In the genomic region with DNA sequence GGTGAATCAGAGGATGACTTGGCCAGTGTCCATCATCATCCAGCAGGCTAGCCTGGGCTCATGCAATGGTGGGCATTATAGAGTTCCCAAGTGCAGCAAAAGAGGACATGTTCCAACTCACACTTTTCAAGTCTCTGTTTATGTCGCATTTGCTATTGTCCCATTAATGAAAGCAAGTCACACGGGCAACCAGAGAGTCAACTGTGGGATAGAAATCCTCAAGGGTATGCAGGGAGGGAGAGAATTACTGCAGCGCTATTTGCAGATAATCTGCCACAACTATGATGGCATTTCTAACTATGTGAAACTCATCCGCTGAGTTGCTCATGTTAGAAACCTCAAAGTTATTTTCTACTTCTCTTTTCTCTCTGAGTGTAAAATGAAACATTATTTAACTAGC, we compare ENCODE assay signal across 22 cellular contexts.
DNase-seq lines count a peak whose midpoint lies in the region; ATAC-seq, FAIRE-seq and TF ChIP-seq lines count a peak whose summit lies in the region.
"Had no signal": no experiment of that assay in that cellular context is flagged by ENCODE, and none has a peak within 500 bp of the region (broad histone marks: within the 10 kb centered on the region; RNA-seq: fewer than 3 reads in every experiment).

No MANE protein-coding gene starts in this region.

- DNase-seq in HTR-8/SVneo (ENCODE audit: insufficient read length, low spot score) = no peak
- peak; percentile 4 for DNase-seq in NOMO-1 treated with dmso at 0.1 percent for 144 hours (lab: John Stamatoyannopoulos, UW; ENCODE audit: unreplicated experiment)
- no peak for DNase-seq in astrocyte (ENCODE audit: low read depth)
- DNase-seq in myocyte (ENCODE audit: low read depth) = peak; percentile 69
- no peak for DNase-seq in Peyer's patch
- no peak for DNase-seq in CD8-positive, alpha-beta T cell
- DNase-seq in mucosa of gallbladder (ENCODE audit: low spot score) = no peak
- DNase-seq in activated T-cell treated with anti-CD3 and anti-CD28 coated beads, Interleukin-2, amount 50 U/mL, for 48 hours = no peak
- DNase-seq: AML-193; CD4-positive, alpha-beta T cell; DMS153; DMS79; GDM1; GOT3; H7; IMR-90 had no signal

- no peaks in the 10 kb centered on the region for H3K36me3 Mint-ChIP-seq in astrocyte (ENCODE audit: low read depth, unreplicated experiment)
- H3K36me3 Mint-ChIP-seq in CD8-positive, alpha-beta T cell = no peaks in the 10 kb centered on the region

- no peak for TF ChIP-seq POLR2A in Peyer's patch (IDR thresholded peaks at IDR 0.05)

- no peak overlapping the region for H3K4me3 ChIP-seq in astrocyte (ENCODE audit: insufficient read depth, low read depth, low read length)
- H3K4me3 ChIP-seq in Peyer's patch = no peak overlapping the region
- H3K4me3 ChIP-seq in CD8-positive, alpha-beta T cell (ENCODE audit: low read depth, low read length) = no peak overlapping the region
- H3K4me3 ChIP-seq: A549 had no signal

- H3K4me3 Mint-ChIP-seq in astrocyte (ENCODE audit: unreplicated experiment) = no peak overlapping the region
- H3K4me3 Mint-ChIP-seq in CD8-positive, alpha-beta T cell = no peak overlapping the region
- H3K4me3 Mint-ChIP-seq: CD4-positive, alpha-beta T cell had no signal

- no peak overlapping the region for H3K27ac Mint-ChIP-seq in astrocyte (ENCODE audit: unreplicated experiment)
- no peak overlapping the region for H3K27ac Mint-ChIP-seq in CD8-positive, alpha-beta T cell
- H3K27ac Mint-ChIP-seq: CD4-positive, alpha-beta T cell had no signal

- H3K4me1 ChIP-seq in astrocyte (ENCODE audit: insufficient read depth, low read length) (no peaks in the 10 kb centered on the region), Peyer's patch (no peaks in the 10 kb centered on the region)
- no peaks in the 10 kb centered on the region for H3K4me1 ChIP-seq in CD8-positive, alpha-beta T cell (ENCODE audit: insufficient read depth, low read length)
- H3K4me1 ChIP-seq: A549 had no signal

- no peak for ATAC-seq in CD8-positive, alpha-beta T cell
- ATAC-seq: A549 had no signal

- H3K4me1 Mint-ChIP-seq in astrocyte (ENCODE audit: low read depth, unreplicated experiment) = no peaks in the 10 kb centered on the region
- H3K4me1 Mint-ChIP-seq in CD8-positive, alpha-beta T cell (ENCODE audit: low read depth) = peaks cover 6% of the 10 kb centered on the region

- no peaks in the 10 kb centered on the region for H3K36me3 ChIP-seq in astrocyte (ENCODE audit: insufficient read depth, low read length)
- H3K36me3 ChIP-seq in Peyer's patch = no peaks in the 10 kb centered on the region
- no peaks in the 10 kb centered on the region for H3K36me3 ChIP-seq in CD8-positive, alpha-beta T cell (ENCODE audit: insufficient read depth, low read length)

- no peaks in the 10 kb centered on the region for H3K27me3 ChIP-seq in astrocyte (ENCODE audit: insufficient read depth, low read length)
- H3K27me3 ChIP-seq in Peyer's patch = no peaks in the 10 kb centered on the region
- H3K27me3 ChIP-seq in CD8-positive, alpha-beta T cell (ENCODE audit: insufficient read depth, low read length) = no peaks in the 10 kb centered on the region

- intact Hi-C loops in CD8-positive, alpha-beta T cell (cut with DNase I, micrococcal nuclease) = no loop called here

- H3K9ac ChIP-seq in astrocyte (ENCODE audit: low read length) = no peak overlapping the region

- no peaks in the 10 kb centered on the region for H3K9me3 Mint-ChIP-seq in astrocyte (ENCODE audit: unreplicated experiment)
- H3K9me3 Mint-ChIP-seq in CD8-positive, alpha-beta T cell = no peaks in the 10 kb centered on the region
- H3K9me3 Mint-ChIP-seq: CD4-positive, alpha-beta T cell had no signal

- POLR2A ChIA-PET in CD8-positive, alpha-beta T cell (lab: Charles Lee) = no interaction called here

- FAIRE-seq in HTR-8/SVneo (lab: Jason Lieb, UNC) (peak; percentile 63), astrocyte (lab: Jason Lieb, UNC) (peak; percentile 83)
- FAIRE-seq: A549, GM12892, GM18507 had no signal

- no peak overlapping the region for H3K27ac ChIP-seq in astrocyte (ENCODE audit: low read depth, low read length)
- no peak overlapping the region for H3K27ac ChIP-seq in Peyer's patch
- no peak overlapping the region for H3K27ac ChIP-seq in CD8-positive, alpha-beta T cell (ENCODE audit: low read depth, low read length)
- H3K27ac ChIP-seq: 22Rv1, A549, C4-2B, HL-60 had no signal

- no peaks in the 10 kb centered on the region for H3K79me2 ChIP-seq in astrocyte (ENCODE audit: insufficient read depth, low read length)

- no peak overlapping the region for H2AFZ ChIP-seq in astrocyte (ENCODE audit: low read depth, low read length)

- H4K20me1 ChIP-seq in astrocyte (ENCODE audit: insufficient read depth, low read length) = no peaks in the 10 kb centered on the region

- no peaks in the 10 kb centered on the region for H3K9me3 ChIP-seq in astrocyte (ENCODE audit: insufficient read depth, low read depth, low read length)
- H3K9me3 ChIP-seq in Peyer's patch = no peaks in the 10 kb centered on the region
- H3K9me3 ChIP-seq in CD8-positive, alpha-beta T cell (ENCODE audit: low read length) = no peaks in the 10 kb centered on the region
- H3K9me3 ChIP-seq: A549 had no signal

- CTCF ChIA-PET in CD8-positive, alpha-beta T cell (lab: Charles Lee) = no interaction called here

- no peak overlapping the region for H3K4me2 ChIP-seq in astrocyte (ENCODE audit: low read length)
- H3K4me2 ChIP-seq: A549 had no signal

- peaks cover 2% of the 10 kb centered on the region for H3K27me3 Mint-ChIP-seq in astrocyte (ENCODE audit: low read depth, unreplicated experiment)
- H3K27me3 Mint-ChIP-seq in CD8-positive, alpha-beta T cell (ENCODE audit: low read depth) = no peaks in the 10 kb centered on the region

- TF ChIP-seq CTCF in astrocyte (IDR thresholded peaks at IDR 0.05; ENCODE audit: insufficient read depth, low read depth, low read length) (no peak), Peyer's patch (IDR thresholded peaks at IDR 0.05) (no peak)
- TF ChIP-seq CTCF in CD8-positive, alpha-beta T cell (IDR thresholded peaks at IDR 0.05) = no peak

Comparison
In these comparisons a context has a peak if more than half of its experiments do, and no peak if none do; other contexts are left out.
1. DNase-seq: peak in NOMO-1 treated with dmso at 0.1 percent for 144 hours (single experiment) and myocyte (single experiment); none in HTR-8/SVneo (single experiment), astrocyte (single experiment), Peyer's patch (0 of 3), CD8-positive, alpha-beta T cell (0 of 7), mucosa of gallbladder (single experiment) and activated T-cell treated with anti-CD3 and anti-CD28 coated beads, Interleukin-2, amount 50 U/mL, for 48 hours (0 of 2).